Comparison of ENCODE assay signal across 1 cellular context in genomic region chr7:1668486-1668931, GRCh38.
TF ChIP-seq lines count a peak whose summit lies in the region.

No MANE protein-coding gene starts in this region.

TF ChIP-seq in GM23338, 12 proteins besides CTCF, POLR2A, EP300 and RAD21 (continued from another document):
- TF ChIP-seq ZNF462 (CRISPR knock-in tag; IDR thresholded peaks at IDR 0.05), result no peak
- no peak for TF ChIP-seq POLR2AphosphoS5 (IDR thresholded peaks at IDR 0.05; ENCODE audit: low read depth)
- no peak for TF ChIP-seq ZNF331 (CRISPR knock-in tag; IDR thresholded peaks at IDR 0.05; ENCODE audit: low read depth)
- no peak for TF ChIP-seq EZH2phosphoT487 (IDR thresholded peaks at IDR 0.05; ENCODE audit: unreplicated experiment)
- no peak for TF ChIP-seq REST (IDR thresholded peaks at IDR 0.05; ENCODE audit: unreplicated experiment)
- TF ChIP-seq ZNF114 (CRISPR knock-in tag; IDR thresholded peaks at IDR 0.05), result no peak
